ENCODE assay signal across 6 cellular contexts in the genomic region with DNA sequence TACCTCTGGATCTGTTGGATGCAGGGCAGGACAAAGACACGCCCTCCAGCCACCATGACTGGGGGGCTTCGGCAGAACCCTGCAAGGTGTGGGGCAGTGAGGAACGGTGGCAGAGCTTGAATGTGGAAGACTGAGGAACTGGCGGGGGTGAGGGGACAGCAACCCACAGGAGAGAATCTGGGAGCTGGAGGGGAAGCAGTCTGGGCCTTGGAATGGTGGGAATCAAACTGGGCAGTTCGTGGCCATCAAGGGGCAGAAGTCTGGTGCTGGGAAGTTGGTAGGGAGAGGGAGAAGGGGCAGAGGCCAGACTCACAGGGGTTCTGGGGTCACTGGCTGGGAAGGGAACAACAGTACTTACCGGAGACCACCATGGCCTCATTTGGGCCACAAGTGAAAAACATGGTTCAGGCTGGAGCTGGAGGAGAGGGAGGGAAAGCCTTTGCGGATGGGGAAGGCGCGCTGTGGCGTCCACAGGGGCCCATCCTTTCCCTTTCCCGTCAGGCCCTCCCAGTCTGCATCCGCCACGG. TPM values are rescaled to one million over a fixed set of nuclear protein-coding genes. Genes with fewer than 3 reads are reported as not detected.
A peak's percentile ranks its signal among the peaks of the same experiment; 100 is the strongest.
DNase-seq lines count a peak whose midpoint lies in the region; ATAC-seq lines count a peak whose summit lies in the region.

No MANE protein-coding gene starts in this region.

- H3K27ac Mint-ChIP-seq in activated naive CD4-positive, alpha-beta T cell treated with anti-CD3 and anti-CD28 coated beads, Interleukin-2, amount 50 U/mL, for 72 hours: peak overlapping the region; percentile 97 to 99

- H3K36me3 ChIP-seq in mesodermal cell (ENCODE audit: control insufficient read depth, insufficient read depth, low read length): peaks cover 64% of the 10 kb centered on the region

- DNase-seq in activated naive CD4-positive, alpha-beta T cell treated with anti-CD3 and anti-CD28 coated beads, Interleukin-2, amount 50 U/mL, for 72 hours (ENCODE audit: low spot score in 2 of 2): no peak
- no peak for DNase-seq in COLO668 (lab: John Stamatoyannopoulos, UW; ENCODE audit: unreplicated experiment)
- no peak for DNase-seq in dermis blood vessel endothelial cell

- H3K4me3 ChIP-seq in mesodermal cell (ENCODE audit: extremely low read depth, insufficient read depth, low read length, poor library complexity, severe bottlenecking): peak overlapping the region; percentile 94

- H3K9me3 ChIP-seq in mesodermal cell (ENCODE audit: control insufficient read depth, low read length): no peaks in the 10 kb centered on the region

- peaks cover 22% of the 10 kb centered on the region for H3K4me1 ChIP-seq in mesodermal cell (ENCODE audit: control insufficient read depth, insufficient read depth, low read length, poor library complexity, severe bottlenecking)

- ATAC-seq in GM21423 (IDR thresholded peaks at IDR 0.05; ENCODE audit: unreplicated experiment) (peak; percentile 1), GM19324 (IDR thresholded peaks at IDR 0.05; ENCODE audit: low FRiP score, unreplicated experiment) (no peak)
- peak in 1 of 2 donors; percentile 4 for ATAC-seq in activated naive CD4-positive, alpha-beta T cell treated with anti-CD3 and anti-CD28 coated beads, Interleukin-2, amount 50 U/mL, for 72 hours

- H3K9me3 Mint-ChIP-seq in activated naive CD4-positive, alpha-beta T cell treated with anti-CD3 and anti-CD28 coated beads, Interleukin-2, amount 50 U/mL, for 72 hours: no peaks in the 10 kb centered on the region

- 43 to 51% methylated on average over 6 to 9 of the region's 13 CpGs for WGBS in mesodermal cell (ENCODE audit: insufficient coverage in 2 of 2), 2 experiments

- peak overlapping the region; percentile 84 for H3K27ac ChIP-seq in mesodermal cell (ENCODE audit: low read depth, low read length, severe bottlenecking)

- peaks cover 57 to 64% of the 10 kb centered on the region in 2 donors for H3K36me3 Mint-ChIP-seq in activated naive CD4-positive, alpha-beta T cell treated with anti-CD3 and anti-CD28 coated beads, Interleukin-2, amount 50 U/mL, for 72 hours

RNA-seq across cellular contexts. Expression of gene FLOT1, which starts 0.6 kb away (rescaled TPM):
- 100 to 1,000 TPM; 194 to 219 TPM for total RNA-seq in activated naive CD4-positive, alpha-beta T cell treated with anti-CD3 and anti-CD28 coated beads, Interleukin-2, amount 50 U/mL, for 72 hours
- 145 TPM for polyA plus RNA-seq in mesodermal cell (2013, experiment 1 of 2)
- polyA plus RNA-seq in mesodermal cell (2013, experiment 2 of 2): 130 TPM
- total RNA-seq in dermis blood vessel endothelial cell: 71.5 and 124 TPM in 2 replicates

RNA-seq across cellular contexts. Expression of gene IER3, which starts 2.5 kb away (rescaled TPM):
- total RNA-seq in activated naive CD4-positive, alpha-beta T cell treated with anti-CD3 and anti-CD28 coated beads, Interleukin-2, amount 50 U/mL, for 72 hours: 100 to 1,000 TPM in 1 of 2 donors, 10 to 100 TPM in 1; 70.0 to 279 TPM
- polyA plus RNA-seq in mesodermal cell (2013, experiment 1 of 2): 139 TPM
- polyA plus RNA-seq in mesodermal cell (2013, experiment 2 of 2): 110 TPM
- total RNA-seq in dermis blood vessel endothelial cell: 74.4 and 134 TPM in 2 replicates

RNA-seq across cellular contexts. Expression of gene TUBB, which starts 21.7 kb away (rescaled TPM):
- total RNA-seq in activated naive CD4-positive, alpha-beta T cell treated with anti-CD3 and anti-CD28 coated beads, Interleukin-2, amount 50 U/mL, for 72 hours: 1,000 to 10,000 TPM; 1,507 to 1,783 TPM
- 1,638 TPM for polyA plus RNA-seq in mesodermal cell (2013, experiment 1 of 2)
- 1,486 TPM for polyA plus RNA-seq in mesodermal cell (2013, experiment 2 of 2)
- 301 and 692 TPM in 2 replicates for total RNA-seq in dermis blood vessel endothelial cell

RNA-seq across cellular contexts. Expression of gene MDC1, which starts 24.8 kb away (rescaled TPM):
- 100 to 1,000 TPM in 1 of 2 donors, 10 to 100 TPM in 1; 84.2 to 127 TPM for total RNA-seq in activated naive CD4-positive, alpha-beta T cell treated with anti-CD3 and anti-CD28 coated beads, Interleukin-2, amount 50 U/mL, for 72 hours
- polyA plus RNA-seq in mesodermal cell (2013, experiment 1 of 2): 60.6 TPM
- 50.2 TPM for polyA plus RNA-seq in mesodermal cell (2013, experiment 2 of 2)
- 6.3 and 12.5 TPM in 2 replicates for total RNA-seq in dermis blood vessel endothelial cell

RNA-seq across cellular contexts. Expression of gene NRM, which starts 51.1 kb away (rescaled TPM):
- total RNA-seq in activated naive CD4-positive, alpha-beta T cell treated with anti-CD3 and anti-CD28 coated beads, Interleukin-2, amount 50 U/mL, for 72 hours: 10 to 100 TPM; 35.7 to 53.5 TPM
- 37.5 TPM for polyA plus RNA-seq in mesodermal cell (2013, experiment 1 of 2)
- polyA plus RNA-seq in mesodermal cell (2013, experiment 2 of 2): 38.7 TPM
- total RNA-seq in dermis blood vessel endothelial cell: 3.1 and 4.6 TPM in 2 replicates
